22 cellular contexts compared by ENCODE assay signal in the genomic region with DNA sequence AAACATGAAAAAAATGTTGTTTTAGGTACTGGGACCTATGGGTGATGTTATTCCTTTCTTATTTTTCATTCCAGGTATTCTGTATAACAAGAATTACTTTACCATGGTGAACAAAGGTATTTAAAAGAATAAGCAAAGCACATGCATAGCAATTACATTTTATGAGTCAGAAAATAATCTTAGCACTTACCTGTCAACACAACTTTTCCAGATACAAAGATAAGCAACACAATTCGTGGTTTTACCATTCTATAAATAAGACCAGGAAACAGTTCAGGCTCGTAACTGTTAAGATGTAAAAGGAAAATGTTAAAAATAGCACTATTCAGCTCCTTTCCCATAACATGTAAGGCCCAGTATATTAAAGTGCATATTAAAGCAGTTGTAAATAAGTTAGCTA. TPM values are rescaled to one million over a fixed set of nuclear protein-coding genes. Genes with fewer than 3 reads are reported as not detected.
"Had no signal": no experiment of that assay in that cellular context is flagged by ENCODE, and none has a peak within 500 bp of the region (broad histone marks: within the 10 kb centered on the region; RNA-seq: fewer than 3 reads in every experiment).

No MANE protein-coding gene starts in this region.

- H3K27ac ChIP-seq: HL-60, KMS-11, SJCRH30 had no signal

- DNase-seq: Kasumi-1, MG63, NCI-H1092 treated with DMSO at 0.1 percent for 48 hours, NCI-H1436, NCI-H187, NCI-H2029, NCI-H2081 treated with DMSO at 0.1 percent for 48 hours, NCI-H2171, NCI-H226, NCI-H446, NCI-H510A, NCI-H69, NCI-H774, SHP77 treated with DMSO at 0.1 percent for 48 hours, SJCRH30 had no signal

- ATAC-seq: K562, Panc1, Right ventricle myocardium inferior, SK-N-SH treated with all-trans-retinoic acid at 6 μM for 48 hours had no signal

- H3K4me1 ChIP-seq: SJCRH30 had no signal

- H3K9me3 ChIP-seq: MG63, SJCRH30 had no signal

- H3K4me3 ChIP-seq: K562, MG63, SJCRH30 had no signal

- H3K27me3 ChIP-seq: MG63, SJCRH30 had no signal

- H3K4me2 ChIP-seq: KMS-11 had no signal

- H3K36me3 ChIP-seq: MG63, SJCRH30 had no signal

RNA-seq across cellular contexts. Expression of gene TBPL2, which starts 16.4 kb away (rescaled TPM):
- total RNA-seq: K562, Right ventricle myocardium inferior, SJCRH30 had no signal
- polyA plus RNA-seq: IgD-negative memory B cell, K562 had no signal
